1 cellular context compared by ENCODE assay signal in the genomic region with DNA sequence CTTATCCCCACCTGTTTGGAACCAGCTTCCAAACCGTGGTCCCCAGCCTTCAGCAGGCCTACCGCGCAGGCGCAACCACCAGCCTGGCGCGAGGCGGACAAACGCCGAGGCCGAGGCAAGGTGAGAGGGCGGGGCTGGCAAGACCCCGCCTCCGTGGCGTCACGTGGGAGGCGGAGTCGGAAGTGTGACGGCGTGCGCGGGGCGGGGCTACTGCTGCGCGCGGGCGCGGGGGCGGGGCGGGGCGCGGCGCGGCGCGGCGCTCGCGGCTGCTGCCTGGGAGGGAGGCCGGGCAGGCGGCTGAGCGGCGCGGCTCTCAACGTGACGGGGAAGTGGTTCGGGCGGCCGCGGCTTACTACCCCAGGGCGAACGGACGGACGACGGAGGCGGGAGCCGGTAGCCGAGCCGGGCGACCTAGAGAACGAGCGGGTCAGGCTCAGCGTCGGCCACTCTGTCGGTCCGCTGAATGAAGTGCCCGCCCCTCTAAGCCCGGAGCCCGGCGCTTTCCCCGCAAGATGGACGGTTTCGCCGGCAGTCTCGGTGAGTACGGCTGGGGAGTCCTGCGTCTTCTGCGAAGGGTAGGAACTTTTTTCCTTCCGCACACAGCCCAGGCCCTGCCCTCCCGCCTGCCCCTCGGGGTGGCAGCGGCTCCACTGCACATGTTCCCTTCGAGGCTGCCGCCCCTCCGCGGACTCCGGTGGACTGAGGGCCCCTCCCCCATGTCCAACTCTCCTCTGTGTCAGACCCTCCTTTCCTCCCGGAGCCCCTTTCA.
TF ChIP-seq lines count a peak whose summit lies in the region.

A gene with protein sequence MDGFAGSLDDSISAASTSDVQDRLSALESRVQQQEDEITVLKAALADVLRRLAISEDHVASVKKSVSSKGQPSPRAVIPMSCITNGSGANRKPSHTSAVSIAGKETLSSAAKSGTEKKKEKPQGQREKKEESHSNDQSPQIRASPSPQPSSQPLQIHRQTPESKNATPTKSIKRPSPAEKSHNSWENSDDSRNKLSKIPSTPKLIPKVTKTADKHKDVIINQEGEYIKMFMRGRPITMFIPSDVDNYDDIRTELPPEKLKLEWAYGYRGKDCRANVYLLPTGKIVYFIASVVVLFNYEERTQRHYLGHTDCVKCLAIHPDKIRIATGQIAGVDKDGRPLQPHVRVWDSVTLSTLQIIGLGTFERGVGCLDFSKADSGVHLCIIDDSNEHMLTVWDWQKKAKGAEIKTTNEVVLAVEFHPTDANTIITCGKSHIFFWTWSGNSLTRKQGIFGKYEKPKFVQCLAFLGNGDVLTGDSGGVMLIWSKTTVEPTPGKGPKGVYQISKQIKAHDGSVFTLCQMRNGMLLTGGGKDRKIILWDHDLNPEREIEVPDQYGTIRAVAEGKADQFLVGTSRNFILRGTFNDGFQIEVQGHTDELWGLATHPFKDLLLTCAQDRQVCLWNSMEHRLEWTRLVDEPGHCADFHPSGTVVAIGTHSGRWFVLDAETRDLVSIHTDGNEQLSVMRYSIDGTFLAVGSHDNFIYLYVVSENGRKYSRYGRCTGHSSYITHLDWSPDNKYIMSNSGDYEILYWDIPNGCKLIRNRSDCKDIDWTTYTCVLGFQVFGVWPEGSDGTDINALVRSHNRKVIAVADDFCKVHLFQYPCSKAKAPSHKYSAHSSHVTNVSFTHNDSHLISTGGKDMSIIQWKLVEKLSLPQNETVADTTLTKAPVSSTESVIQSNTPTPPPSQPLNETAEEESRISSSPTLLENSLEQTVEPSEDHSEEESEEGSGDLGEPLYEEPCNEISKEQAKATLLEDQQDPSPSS (plus strand): TSS at position 254 of the 769 bp plus-strand sequence. CDS start 259 bp downstream, at position 513.

TF ChIP-seq in K562, 482 proteins besides CTCF, POLR2A, EP300 and RAD21 (continued from another document):
- TF ChIP-seq ETS1 (conservative IDR thresholded peaks at IDR 0.05; ENCODE audit: control insufficient read depth, low read depth, low read length) (peak; percentile 76), RBFOX2 (IDR thresholded peaks at IDR 0.05; ENCODE audit: low read depth, low read length) (peak; percentile 83), SRSF1 (IDR thresholded peaks at IDR 0.05; ENCODE audit: low read depth, low read length) (0 out of 2 replicates have a peak, but pooled peaks have one; percentile 57), GABPA (tag; conservative IDR thresholded peaks at IDR 0.05; ENCODE audit: low read depth) (peak; percentile 16; the same call in 1 of the 2 replicates), LCOR (CRISPR knock-in tag; IDR thresholded peaks at IDR 0.05) (no peak), KLF13 (tag; IDR thresholded peaks at IDR 0.05; ENCODE audit: borderline replicate concordance, low read depth) (peak; percentile 40; the same call in 1 of the 2 replicates)
- TF ChIP-seq, protein P1, sequence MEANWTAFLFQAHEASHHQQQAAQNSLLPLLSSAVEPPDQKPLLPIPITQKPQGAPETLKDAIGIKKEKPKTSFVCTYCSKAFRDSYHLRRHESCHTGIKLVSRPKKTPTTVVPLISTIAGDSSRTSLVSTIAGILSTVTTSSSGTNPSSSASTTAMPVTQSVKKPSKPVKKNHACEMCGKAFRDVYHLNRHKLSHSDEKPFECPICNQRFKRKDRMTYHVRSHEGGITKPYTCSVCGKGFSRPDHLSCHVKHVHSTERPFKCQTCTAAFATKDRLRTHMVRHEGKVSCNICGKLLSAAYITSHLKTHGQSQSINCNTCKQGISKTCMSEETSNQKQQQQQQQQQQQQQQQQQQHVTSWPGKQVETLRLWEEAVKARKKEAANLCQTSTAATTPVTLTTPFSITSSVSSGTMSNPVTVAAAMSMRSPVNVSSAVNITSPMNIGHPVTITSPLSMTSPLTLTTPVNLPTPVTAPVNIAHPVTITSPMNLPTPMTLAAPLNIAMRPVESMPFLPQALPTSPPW (CRISPR knock-in tag; IDR thresholded peaks at IDR 0.05): peak; percentile 85
- TF ChIP-seq, protein P2, sequence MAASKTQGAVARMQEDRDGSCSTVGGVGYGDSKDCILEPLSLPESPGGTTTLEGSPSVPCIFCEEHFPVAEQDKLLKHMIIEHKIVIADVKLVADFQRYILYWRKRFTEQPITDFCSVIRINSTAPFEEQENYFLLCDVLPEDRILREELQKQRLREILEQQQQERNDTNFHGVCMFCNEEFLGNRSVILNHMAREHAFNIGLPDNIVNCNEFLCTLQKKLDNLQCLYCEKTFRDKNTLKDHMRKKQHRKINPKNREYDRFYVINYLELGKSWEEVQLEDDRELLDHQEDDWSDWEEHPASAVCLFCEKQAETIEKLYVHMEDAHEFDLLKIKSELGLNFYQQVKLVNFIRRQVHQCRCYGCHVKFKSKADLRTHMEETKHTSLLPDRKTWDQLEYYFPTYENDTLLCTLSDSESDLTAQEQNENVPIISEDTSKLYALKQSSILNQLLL (CRISPR knock-in tag; IDR thresholded peaks at IDR 0.05; ENCODE audit: borderline replicate concordance): no peak
